ENCODE assay signal across 11 cellular contexts in genomic region chr11:33158596-33158995, GRCh38. TPM values are rescaled to one million over a fixed set of nuclear protein-coding genes. Genes with fewer than 3 reads are reported as not detected.
DNase-seq lines count a peak whose midpoint lies in the region; ATAC-seq and TF ChIP-seq lines count a peak whose summit lies in the region.
"Had no signal": no experiment of that assay in that cellular context is flagged by ENCODE, and none has a peak within 500 bp of the region (broad histone marks: within the 10 kb centered on the region; RNA-seq: fewer than 3 reads in every experiment).

No MANE protein-coding gene starts in this region.

- H3K4me3 ChIP-seq in A673 (ENCODE audit: low read depth, low read length, poor library complexity, severe bottlenecking) (peak overlapping the region; percentile 11), iPS-15b (ENCODE audit: low read depth, low read length) (peak overlapping the region; percentile 95), ascending aorta (no peak overlapping the region)
- H3K4me3 ChIP-seq: upper lobe of left lung had no signal

- TF ChIP-seq CTCF in A673 (conservative IDR thresholded peaks at IDR 0.05; ENCODE audit: low read depth, low read length) (no peak), WTC11 (IDR thresholded peaks at IDR 0.05) (no peak), ascending aorta (IDR thresholded peaks at IDR 0.05) (no peak)

- H3K27ac Mint-ChIP-seq in WTC11 = peak overlapping the region; percentile 59

- intact Hi-C loops in A673 (cut with micrococcal nuclease; ENCODE audit: unreplicated experiment) (no loop called here), ascending aorta (cut with DNase I) (no loop called here)

- CTCF ChIA-PET in A673 (lab: Charles Lee) (no interaction called here), WTC11 (lab: Charles Lee) (no interaction called here)

- H3K4me1 ChIP-seq in A673 (ENCODE audit: insufficient read depth, low read length, poor library complexity, severe bottlenecking) (peaks cover 33% of the 10 kb centered on the region), iPS-15b (ENCODE audit: control insufficient read depth, insufficient read depth, low read length) (peaks cover 12% of the 10 kb centered on the region), ascending aorta (peaks cover 8 to 13% of the 10 kb centered on the region in 2 donors)

- H3K9me3 ChIP-seq in A673 (ENCODE audit: low read depth, low read length, poor library complexity, severe bottlenecking) = no peaks in the 10 kb centered on the region
- no peaks in the 10 kb centered on the region for H3K9me3 ChIP-seq in iPS-15b (ENCODE audit: control insufficient read depth, insufficient read depth, low read length)
- no peaks in the 10 kb centered on the region for H3K9me3 ChIP-seq in ascending aorta
- H3K9me3 ChIP-seq: upper lobe of left lung had no signal

- ATAC-seq in GM18861 (IDR thresholded peaks at IDR 0.05; ENCODE audit: unreplicated experiment) (peak; percentile 30), WTC11 (no peak), HG02938 (IDR thresholded peaks at IDR 0.05; ENCODE audit: unreplicated experiment) (no peak)

- H3K4me1 Mint-ChIP-seq in WTC11 = peaks cover 50% of the 10 kb centered on the region

- no peaks in the 10 kb centered on the region for H3K27me3 ChIP-seq in A673 (replicated peaks; ENCODE audit: insufficient read depth, low read depth, low read length, poor library complexity)
- no peaks in the 10 kb centered on the region for H3K27me3 ChIP-seq in iPS-15b (ENCODE audit: control insufficient read depth, insufficient read depth, low read length)
- no peaks in the 10 kb centered on the region for H3K27me3 ChIP-seq in ascending aorta
- H3K27me3 ChIP-seq: upper lobe of left lung had no signal

- H3K27ac ChIP-seq in A673 (ENCODE audit: low read depth, low read length, poor library complexity, severe bottlenecking) (peak overlapping the region; percentile 0), ascending aorta (no peak overlapping the region)
- H3K27ac ChIP-seq: upper lobe of left lung had no signal

- peaks cover 34% of the 10 kb centered on the region for H3K36me3 Mint-ChIP-seq in WTC11

- no peaks in the 10 kb centered on the region for H3K9me3 Mint-ChIP-seq in WTC11

- no peaks in the 10 kb centered on the region for H3K27me3 Mint-ChIP-seq in WTC11 (ENCODE audit: low read depth)

- peaks cover 32% of the 10 kb centered on the region for H3K36me3 ChIP-seq in A673 (ENCODE audit: insufficient read depth, low read length, poor library complexity, severe bottlenecking)
- no peaks in the 10 kb centered on the region for H3K36me3 ChIP-seq in iPS-15b (ENCODE audit: control insufficient read depth, insufficient read depth, low read length)
- H3K36me3 ChIP-seq in ascending aorta = no peaks in the 10 kb centered on the region
- H3K36me3 ChIP-seq: upper lobe of left lung had no signal

- H3K9ac ChIP-seq in iPS-15b (ENCODE audit: low read depth, low read length) = no peak overlapping the region

- DNase-seq in A673 (ENCODE audit: low spot score) (no peak), WTC11 (ENCODE audit: low spot score) (no peak), ascending aorta (ENCODE audit: low spot score in 2 of 2) (no peak), NCI-H526 treated with DMSO at 0.1 percent for 48 hours (lab: John Stamatoyannopoulos, UW) (no peak), cerebellum (ENCODE audit: low spot score) (no peak)
- DNase-seq: activated CD4-positive, alpha-beta T cell treated with anti-CD3 and anti-CD28 coated beads for 48 hours; stimulated activated CD4-positive, alpha-beta T cell treated with anti-CD3 and anti-CD28 coated beads, Interleukin-4, amount 100 ng/mL, for 24 hours; upper lobe of left lung had no signal

- no TSS peak for BruUV-seq in A673 (replicated peaks; lab: Mats Ljungman, UMichigan)

- H3K4me3 Mint-ChIP-seq in WTC11 = peak overlapping the region; percentile 100

- POLR2A ChIA-PET in A673 (lab: Charles Lee; ENCODE audit: low non-redundant PET) = no interaction called here
- POLR2A ChIA-PET in WTC11 (lab: Charles Lee) = no interaction called here

TF ChIP-seq in WTC11, 78 proteins besides CTCF, POLR2A, EP300 and RAD21:
- TF ChIP-seq SOX15 (CRISPR knock-in tag; IDR thresholded peaks at IDR 0.05) (no peak), ZNF263 (CRISPR knock-in tag; IDR thresholded peaks at IDR 0.05; ENCODE audit: low read depth) (no peak), NR2C2 (CRISPR knock-in tag; IDR thresholded peaks at IDR 0.05) (no peak), FOXJ3 (CRISPR knock-in tag; IDR thresholded peaks at IDR 0.05; ENCODE audit: borderline replicate concordance) (no peak), ERG (CRISPR knock-in tag; IDR thresholded peaks at IDR 0.05) (no peak), TCF7 (CRISPR knock-in tag; IDR thresholded peaks at IDR 0.05; ENCODE audit: low read depth) (no peak), AR (CRISPR knock-in tag; IDR thresholded peaks at IDR 0.05) (no peak), HMGA2 (CRISPR knock-in tag; IDR thresholded peaks at IDR 0.05) (no peak)

RNA-seq across cellular contexts. Expression of gene CSTF3, which starts 2.7 kb away (rescaled TPM):
- 121 and 125 TPM in 2 replicates for total RNA-seq in A673 (2021)
- 47.5 to 68.3 TPM (median 50.4 TPM) in 3 replicates for total RNA-seq in WTC11 (2021)
- 3.8 TPM for total RNA-seq in ascending aorta
- total RNA-seq in cerebellum = 68.2 TPM

Comparison
In these comparisons a context has a peak if more than half of its experiments do, and no peak if none do; other contexts are left out.
1. H3K4me3 ChIP-seq: peak in A673 (single experiment) and iPS-15b (single experiment); none in ascending aorta (0 of 2).
2. RNA of gene CSTF3, which starts 2.7 kb away (total RNA-seq): 121 to 125 TPM in A673, 47.5 to 68.3 TPM in WTC11 and 68.2 TPM in cerebellum (single experiment); 3.8 TPM in ascending aorta (single experiment); every median in the first group is over 10 times any median in the second.